ENCODE assay signal across 15 cellular contexts in genomic region chrX:2963992-2964794, GRCh38. TPM values are rescaled to one million over a fixed set of nuclear protein-coding genes. Genes with fewer than 3 reads are reported as not detected.
A peak's percentile ranks its signal among the peaks of the same experiment; 100 is the strongest.
DNase-seq lines count a peak whose midpoint lies in the region; TF ChIP-seq lines count a peak whose summit lies in the region.
"Not testable (repeated sequence)": the region's sequence is repeated elsewhere in the genome, so short reads cannot be mapped to it uniquely, and the experiment has no call there.
"Had no signal": no experiment of that assay in that cellular context is flagged by ENCODE, and none has a peak within 500 bp of the region (broad histone marks: within the 10 kb centered on the region; RNA-seq: fewer than 3 reads in every experiment).

No MANE protein-coding gene starts in this region.

- H3K9me3 ChIP-seq in NT2/D1 (ENCODE audit: insufficient read depth, low read length); hepatocyte (ENCODE audit: low read depth); mesenchymal stem cell (ENCODE audit: control insufficient read depth, low read length): not testable (repeated sequence)

- not testable (repeated sequence) for H3K23ac ChIP-seq in mesenchymal stem cell (ENCODE audit: low read length in 2 of 2)

- not testable (repeated sequence) for TF ChIP-seq CTCF in astrocyte of the spinal cord (IDR thresholded peaks at IDR 0.05; ENCODE audit: low read depth, low read length); epithelial cell of esophagus (IDR thresholded peaks at IDR 0.05; ENCODE audit: insufficient read depth, low read depth, low read length, missing control alignments); hepatocyte (IDR thresholded peaks at IDR 0.05; ENCODE audit: poor library complexity)

- not testable (repeated sequence) for H2AK5ac ChIP-seq in mesenchymal stem cell (ENCODE audit: low read length, severe bottlenecking)

- WGBS in hepatocyte (ENCODE audit: low lambda C conversion rate, missing lambda C conversion rate) = 27% methylated on average over 16 of the region's 16 CpGs
- 16% methylated on average over 7 of the region's 16 CpGs for WGBS in mesenchymal stem cell

- not testable (repeated sequence) for H3K36me3 ChIP-seq in NT2/D1 (ENCODE audit: insufficient read depth, insufficient read length, low read length); hepatocyte (replicated peaks; ENCODE audit: insufficient read depth, low read depth); mesenchymal stem cell (ENCODE audit: control insufficient read depth in 1 of 2, insufficient read depth in 2 of 2, low read depth in 1 of 2, low read length in 2 of 2)

- in situ Hi-C loops in ACHN (cut with HindIII; ENCODE audit: low pct_ligation_motif_present, low pct_unique_long_range_greater_than_20kb, low sequenced_read_pairs); astrocyte of the spinal cord (cut with HindIII; ENCODE audit: low sequenced_read_pairs): not testable (repeated sequence)

- H3K4ac ChIP-seq in mesenchymal stem cell (ENCODE audit: low read depth in 1 of 2, low read length in 2 of 2) = not testable (repeated sequence)

- H4K91ac ChIP-seq in mesenchymal stem cell (ENCODE audit: low read length) = peak overlapping the region; percentile 68

- H3K4me2 ChIP-seq in hepatocyte (peak overlapping the region; percentile 65), mesenchymal stem cell (ENCODE audit: low read length, poor library complexity, severe bottlenecking) (peak overlapping the region; percentile 39)

- H3K4me1 ChIP-seq in NT2/D1 (ENCODE audit: insufficient read depth, insufficient read length); hepatocyte (ENCODE audit: insufficient read depth); mesenchymal stem cell (ENCODE audit: control insufficient read depth, insufficient read depth, low read depth, low read length): not testable (repeated sequence)

- not testable (repeated sequence) for H3K27me3 ChIP-seq in NT2/D1 (ENCODE audit: insufficient read depth, insufficient read length); hepatocyte
- peaks cover 0 to 12% of the 10 kb centered on the region in 2 experiments for H3K27me3 ChIP-seq in mesenchymal stem cell (ENCODE audit: control insufficient read depth in 1 of 2, insufficient read depth in 1 of 2, low read length in 2 of 2)

- not testable (repeated sequence) for H2BK15ac ChIP-seq in mesenchymal stem cell (ENCODE audit: low read depth, poor library complexity, severe bottlenecking)

- H3K27ac ChIP-seq in hepatocyte = peak overlapping the region; percentile 91
- H3K27ac ChIP-seq in mesenchymal stem cell (ENCODE audit: low read length, poor library complexity, severe bottlenecking) = peak overlapping the region; percentile 90

- peaks cover 21% of the 10 kb centered on the region for H3K79me2 ChIP-seq in hepatocyte

- H3K79me1 ChIP-seq in mesenchymal stem cell (replicated peaks; ENCODE audit: low read length, poor library complexity, severe bottlenecking) = not testable (repeated sequence)

- H3K9ac ChIP-seq in NT2/D1 (ENCODE audit: insufficient read length, low read depth) = peak overlapping the region; percentile 63
- not testable (repeated sequence) for H3K9ac ChIP-seq in mesenchymal stem cell (ENCODE audit: low read length)

- peak overlapping the region; percentile 31 for H2AFZ ChIP-seq in hepatocyte
- not testable (repeated sequence) for H2AFZ ChIP-seq in mesenchymal stem cell (ENCODE audit: low read depth, low read length)

- DNase-seq in ACHN = peak; percentile 71
- DNase-seq in H4 (ENCODE audit: low spot score) = peak; percentile 26
- not testable (repeated sequence) for DNase-seq in NT2/D1 (ENCODE audit: low read depth, low spot score)
- peak; percentile 61 for DNase-seq in astrocyte of the spinal cord (ENCODE audit: low read depth, low spot score)
- peak; percentile 1 for DNase-seq in epithelial cell of esophagus (ENCODE audit: low read depth)
- peak; percentile 65 for DNase-seq in hepatocyte (ENCODE audit: low spot score)
- DNase-seq in mesenchymal stem cell = peak; percentile 61
- DNase-seq in pulmonary artery endothelial cell (ENCODE audit: low read depth, low spot score) = peak; percentile 49

- H2BK5ac ChIP-seq in mesenchymal stem cell (ENCODE audit: low read depth, low read length, poor library complexity, severe bottlenecking) = not testable (repeated sequence)

- H2BK12ac ChIP-seq in mesenchymal stem cell (ENCODE audit: low read length in 2 of 2) = peak overlapping the region in 1 of 2 experiments; percentile 84

- H3K18ac ChIP-seq in mesenchymal stem cell (ENCODE audit: low read depth in 1 of 2, low read length in 2 of 2) = not testable (repeated sequence)

- H4K8ac ChIP-seq in mesenchymal stem cell (ENCODE audit: low read length) = peak overlapping the region; percentile 52

- H2BK120ac ChIP-seq in mesenchymal stem cell (ENCODE audit: low read depth, low read length) = not testable (repeated sequence)

- peak overlapping the region; percentile 22 for H3K4me3 ChIP-seq in NT2/D1 (ENCODE audit: insufficient read length, low read depth)
- H3K4me3 ChIP-seq in astrocyte of the spinal cord (ENCODE audit: low read depth, low read length); epithelial cell of esophagus (ENCODE audit: low read length); hepatocyte; mesenchymal stem cell (ENCODE audit: insufficient read depth in 1 of 2, low read depth in 1 of 2, low read length in 2 of 2): not testable (repeated sequence)

- H4K20me1 ChIP-seq in hepatocyte (ENCODE audit: insufficient read depth, poor library complexity, severe bottlenecking) = not testable (repeated sequence)

- H3K14ac ChIP-seq in mesenchymal stem cell (ENCODE audit: low read length in 2 of 2) = not testable (repeated sequence)

- not testable (repeated sequence) for H3K9me2 ChIP-seq in hepatocyte (replicated peaks; ENCODE audit: insufficient read depth)

RNA-seq across cellular contexts. Expression of gene ARSD, which starts 35.1 kb away (rescaled TPM):
- total RNA-seq in H4 (2014; rRNA removed; shearing (Covaris generic)) = 9.0 and 13.3 TPM in 2 replicates
- total RNA-seq in hepatocyte (32.9 and 34.2 TPM in 2 replicates), pulmonary artery endothelial cell (18.3 and 19.1 TPM in 2 replicates)
- 25.0 and 27.0 TPM in 2 replicates for polyA plus RNA-seq in hepatocyte
- 10.0 TPM for polyA plus RNA-seq in mesenchymal stem cell (2013, experiment 1 of 2)
- 9.5 TPM for polyA plus RNA-seq in mesenchymal stem cell (2013, experiment 2 of 2)

RNA-seq across cellular contexts. Expression of gene ARSH, which starts 42.2 kb away (rescaled TPM):
- total RNA-seq in H4 (2014; rRNA removed; shearing (Covaris generic)) = not detected in 2 replicates
- total RNA-seq in hepatocyte (0.08 TPM in 1 of 2 replicates, not detected in the other), pulmonary artery endothelial cell (not detected in 2 replicates)
- not detected in 2 replicates for polyA plus RNA-seq in hepatocyte
- polyA plus RNA-seq in mesenchymal stem cell (2013, experiment 1 of 2) = not detected
- not detected for polyA plus RNA-seq in mesenchymal stem cell (2013, experiment 2 of 2)
- total RNA-seq: A673; activated T-helper 2 cell treated with anti-CD3 and anti-CD28 coated beads, Interferon-gamma antibody, Interleukin-2, Interleukin-4, amounts not matched to agents 10 μg/mL and 5 μg/mL and 100 μg/mL, durations not matched to agents 14 hours and 24 hours and 36 hours; CD8-positive, alpha-beta memory T cell; dermis microvascular lymphatic vessel endothelial cell; foreskin keratinocyte; prostate gland; T-helper 2 cell treated with Interferon-gamma antibody and Interleukin-4, amounts not matched to agents 100 ng/mL and 5 ng/mL, for 36 hours had no signal
- polyA plus RNA-seq: CD8-positive, alpha-beta memory T cell; foreskin keratinocyte had no signal
